ENCODE assay signal across 35 cellular contexts in the genomic region with DNA sequence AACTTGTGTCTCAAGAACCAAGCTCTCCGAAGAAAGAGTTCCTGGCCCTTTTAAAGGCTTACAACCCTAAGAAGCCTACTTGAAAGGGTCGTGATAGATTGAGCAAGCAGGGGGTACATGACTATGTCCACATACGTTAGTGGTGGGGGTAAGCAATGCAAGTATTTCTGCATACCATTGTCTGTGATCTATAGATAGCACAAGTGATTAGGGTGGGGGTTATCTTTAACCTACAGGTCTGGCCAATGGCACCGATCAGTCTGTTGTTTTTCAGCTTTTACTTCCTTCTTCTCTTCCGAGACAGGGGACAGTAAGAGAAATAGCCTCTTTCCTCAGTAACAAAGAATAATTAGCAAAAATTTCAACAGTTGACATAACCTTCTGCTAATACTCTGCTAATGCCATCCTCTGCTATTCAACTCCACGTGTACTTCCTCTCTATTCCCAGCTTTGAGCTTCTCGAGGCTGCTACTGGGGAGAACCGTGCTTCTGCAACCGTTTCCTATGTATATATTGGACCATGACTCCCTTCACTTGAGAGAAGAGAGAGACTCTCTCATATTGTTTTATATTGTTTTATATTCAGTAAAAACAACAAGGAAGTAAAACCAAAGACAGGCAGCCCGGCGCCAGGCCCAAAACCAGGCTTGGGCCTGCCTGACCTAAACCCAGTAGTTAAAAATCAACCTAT.
"Had no signal": no experiment of that assay in that cellular context is flagged by ENCODE, and none has a peak within 500 bp of the region (broad histone marks: within the 10 kb centered on the region; RNA-seq: fewer than 3 reads in every experiment).

No MANE protein-coding gene starts in this region.

- H3K27ac Mint-ChIP-seq: activated CD8-positive, alpha-beta T cell treated with anti-CD3 and anti-CD28 coated beads for 36 hours; activated naive CD4-positive, alpha-beta T cell treated with anti-CD3 and anti-CD28 coated beads, Interleukin-2, amount 50 U/mL, for 24 hours; activated naive CD8-positive, alpha-beta T cell treated with anti-CD3 and anti-CD28 coated beads, Interleukin-2, amount 10 ng/mL, durations not matched to agents 7 days and 5 days; activated T-cell treated with anti-CD3 and anti-CD28 coated beads, Interleukin-2, amount 50 U/mL, for 72 hours; activated T-helper 17 cell treated with anti-CD3 and anti-CD28 coated beads, Interleukin-2, amount 50 U/mL, for 72 hours had no signal

- H2AFZ ChIP-seq: PC-9 had no signal

- H3K9me3 ChIP-seq: ascending aorta had no signal

- H3K4me1 Mint-ChIP-seq: activated naive CD4-positive, alpha-beta T cell treated with anti-CD3 and anti-CD28 coated beads, Interleukin-2, amount 50 U/mL, for 24 hours; activated naive CD8-positive, alpha-beta T cell treated with anti-CD3 and anti-CD28 coated beads, Interleukin-2, amount 10 ng/mL, durations not matched to agents 7 days and 5 days; activated T-helper 17 cell treated with anti-CD3 and anti-CD28 coated beads, Interleukin-2, amount 50 U/mL, for 72 hours; central memory CD8-positive, alpha-beta T cell had no signal

- DNase-seq: activated CD4-positive, alpha-beta T cell treated with anti-CD3 and anti-CD28 coated beads for 1 hour; activated CD4-positive, alpha-beta T cell treated with anti-CD3 and anti-CD28 coated beads for 48 hours; activated CD4-positive, alpha-beta T cell treated with anti-CD3 and anti-CD28 coated beads, Interleukin-2, amount 50 U/mL, for 4 hours; activated CD4-positive, CD25-positive, alpha-beta regulatory T cell; activated CD8-positive, alpha-beta T cell treated with anti-CD3 and anti-CD28 coated beads for 36 hours; activated gamma-delta T cell; activated naive CD4-positive, alpha-beta T cell treated with Interleukin-2 at 50 U/mL for 16 hours; activated naive CD8-positive, alpha-beta T cell treated with anti-CD3 and anti-CD28 coated beads, Interleukin-2, amount 10 ng/mL, durations not matched to agents 7 days and 5 days; activated T-cell treated with anti-CD3 and anti-CD28 coated beads, Interleukin-2, amount 50 U/mL, for 1 hour; activated T-cell treated with anti-CD3 and anti-CD28 coated beads, Interleukin-2, amount 50 U/mL, for 72 hours; amygdala; Karpas-422; NCI-H1105 treated with DMSO at 0.1 percent for 48 hours; NCI-H1436; NCI-H1694 treated with DMSO at 0.1 percent for 48 hours; NCI-H2029 treated with DMSO at 0.1 percent for 48 hours; NCI-H2107; NCI-H2171; NCI-H2227 treated with DMSO at 0.1 percent for 48 hours; NCI-H446 treated with DMSO at 0.1 percent for 48 hours; NCI-H524; PC-9; SIG-M5; SW 1271; T-helper 1 cell; T1000; WERI-Rb-1 had no signal

- ATAC-seq: activated CD8-positive, alpha-beta T cell treated with anti-CD3 and anti-CD28 coated beads for 36 hours; activated T-cell treated with anti-CD3 and anti-CD28 coated beads, Interleukin-2, amount 50 U/mL, for 72 hours; activated T-helper 17 cell treated with anti-CD3 and anti-CD28 coated beads, Interleukin-2, amount 50 U/mL, for 72 hours; Right ventricle myocardium inferior; SK-N-SH treated with all-trans-retinoic acid at 6 μM for 48 hours had no signal

- H3K36me3 ChIP-seq: ascending aorta, cardiac muscle cell, WERI-Rb-1 had no signal

- H3K4me2 ChIP-seq: PC-9 had no signal

- H3K4me3 Mint-ChIP-seq: activated CD8-positive, alpha-beta T cell treated with anti-CD3 and anti-CD28 coated beads for 36 hours; activated naive CD4-positive, alpha-beta T cell treated with anti-CD3 and anti-CD28 coated beads, Interleukin-2, amount 50 U/mL, for 24 hours; activated naive CD8-positive, alpha-beta T cell treated with anti-CD3 and anti-CD28 coated beads, Interleukin-2, amount 10 ng/mL, durations not matched to agents 7 days and 5 days; activated T-cell treated with anti-CD3 and anti-CD28 coated beads, Interleukin-2, amount 50 U/mL, for 72 hours; activated T-helper 17 cell treated with anti-CD3 and anti-CD28 coated beads, Interleukin-2, amount 50 U/mL, for 72 hours; central memory CD8-positive, alpha-beta T cell had no signal

- H3K36me3 Mint-ChIP-seq: activated naive CD4-positive, alpha-beta T cell treated with anti-CD3 and anti-CD28 coated beads, Interleukin-2, amount 50 U/mL, for 24 hours; activated naive CD8-positive, alpha-beta T cell treated with anti-CD3 and anti-CD28 coated beads, Interleukin-2, amount 10 ng/mL, durations not matched to agents 7 days and 5 days had no signal

- H3K27ac ChIP-seq: ascending aorta, cardiac muscle cell, PC-9, RWPE1, WERI-Rb-1 had no signal

- H3K27me3 ChIP-seq: ascending aorta, cardiac muscle cell had no signal

- H3K4me3 ChIP-seq: ascending aorta, cardiac muscle cell, PC-9 had no signal

- H3K4me1 ChIP-seq: ascending aorta had no signal

- H3K27me3 Mint-ChIP-seq: activated CD8-positive, alpha-beta T cell treated with anti-CD3 and anti-CD28 coated beads for 36 hours; activated naive CD4-positive, alpha-beta T cell treated with anti-CD3 and anti-CD28 coated beads, Interleukin-2, amount 50 U/mL, for 24 hours; activated naive CD8-positive, alpha-beta T cell treated with anti-CD3 and anti-CD28 coated beads, Interleukin-2, amount 10 ng/mL, durations not matched to agents 7 days and 5 days; activated T-helper 17 cell treated with anti-CD3 and anti-CD28 coated beads, Interleukin-2, amount 50 U/mL, for 72 hours; central memory CD8-positive, alpha-beta T cell had no signal
